Comparison of ENCODE assay signal across 1 cellular context in genomic region chr17:16975744-16976625, GRCh38.
TF ChIP-seq lines count a peak whose summit lies in the region.

No MANE protein-coding gene starts in this region.

TF ChIP-seq in GM12878, 131 proteins besides CTCF, POLR2A, EP300 and RAD21 (continued from another document):
- peak; percentile 77 for TF ChIP-seq ATF2 (IDR thresholded peaks at IDR 0.05; ENCODE audit: low read length)
TF ChIP-seq in GM12878: peak in this region for 52.
